19 cellular contexts compared by ENCODE assay signal in the genomic region with DNA sequence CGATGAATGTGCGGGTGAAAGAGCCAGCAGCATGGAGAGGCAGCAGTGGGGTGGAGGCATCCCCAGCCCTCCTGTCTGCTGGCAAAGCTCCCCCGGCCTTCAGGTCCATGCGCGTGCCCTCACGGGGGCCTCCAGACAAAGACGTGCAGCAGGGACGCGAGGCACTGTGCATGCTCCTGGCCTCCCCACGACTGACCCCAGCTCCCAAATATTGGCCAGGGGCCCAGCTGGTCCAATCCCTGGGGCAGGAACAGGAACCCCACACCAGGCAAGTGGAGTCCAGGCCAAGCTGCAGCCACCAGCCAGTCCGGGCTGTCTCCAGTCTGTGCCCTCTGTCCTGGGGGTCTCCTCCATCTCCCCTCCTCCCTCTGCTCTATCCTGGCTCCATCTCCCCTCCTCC. TPM values are rescaled to one million over a fixed set of nuclear protein-coding genes. Genes with fewer than 3 reads are reported as not detected.
"Had no signal": no experiment of that assay in that cellular context is flagged by ENCODE, and none has a peak within 500 bp of the region (broad histone marks: within the 10 kb centered on the region; RNA-seq: fewer than 3 reads in every experiment).

No MANE protein-coding gene starts in this region.

- H3K4me3 ChIP-seq: esophagus muscularis mucosa, lower lobe of right lung, stomach, thoracic aorta had no signal

- FAIRE-seq: astrocyte had no signal

- H3K27ac ChIP-seq: esophagus muscularis mucosa, lower lobe of right lung, stomach, thoracic aorta had no signal

- H3K36me3 ChIP-seq: esophagus muscularis mucosa, lower lobe of right lung, thoracic aorta had no signal

- H3K9me3 ChIP-seq: esophagus muscularis mucosa, lower lobe of right lung, stomach, thoracic aorta had no signal

- H3K4me1 ChIP-seq: esophagus muscularis mucosa, lower lobe of right lung, stomach had no signal

- DNase-seq: activated B cell treated with CpG ODN at 0.5 μM for 24 hours; activated CD4-positive, alpha-beta T cell treated with anti-CD3 and anti-CD28 coated beads for 48 hours; activated CD8-positive, alpha-beta T cell treated with anti-CD3 and anti-CD28 coated beads for 36 hours; activated naive CD4-positive, alpha-beta T cell treated with anti-CD3 and anti-CD28 coated beads, Interleukin-2, amount 50 U/mL, for 16 hours; lower lobe of right lung; nephron progenitor cell; stimulated activated CD4-positive, alpha-beta T cell treated with anti-CD3 and anti-CD28 coated beads, Interleukin-12 subunit alpha, Interleukin-12 subunit beta, amount 100 ng/mL, for 4 hours; stimulated activated CD4-positive, alpha-beta T cell treated with anti-CD3 and anti-CD28 coated beads, Interleukin-2, amount 100 ng/mL, for 24 hours; stomach; T-helper 17 cell had no signal

RNA-seq across cellular contexts. Expression of a gene that starts 33.5 kb away (rescaled TPM):
- total RNA-seq: activated B cell treated with CpG ODN at 0.5 μM for 24 hours, astrocyte, esophagus muscularis mucosa, glomerular endothelial cell, lower lobe of right lung, omental fat pad, pulmonary artery endothelial cell, sciatic nerve, T-helper 17 cell, thoracic aorta, ureter had no signal
- polyA plus RNA-seq: adipose tissue had no signal
